In the genomic region with DNA sequence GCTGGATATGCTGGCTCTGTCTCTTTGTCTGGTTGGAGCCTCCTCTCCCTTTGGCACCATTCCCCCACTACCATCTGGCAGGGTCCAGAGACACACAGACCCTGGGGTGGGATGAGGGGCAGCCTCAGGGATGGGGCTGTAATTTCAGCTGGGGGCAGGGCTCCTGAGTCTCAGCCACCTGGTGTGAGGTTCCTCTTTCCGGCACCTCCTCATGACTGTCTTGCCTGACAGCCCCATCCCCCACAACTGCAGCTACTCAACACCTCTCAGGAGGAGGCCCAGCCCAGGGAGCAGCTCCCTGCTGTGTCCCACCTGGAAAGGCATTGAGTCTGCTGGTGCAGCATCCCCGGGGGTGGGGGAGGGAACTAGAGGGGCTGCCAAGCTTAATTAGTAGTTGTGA, we compare ENCODE assay signal across 9 cellular contexts. TPM values are rescaled to one million over a fixed set of nuclear protein-coding genes. Genes with fewer than 3 reads are reported as not detected.
A peak's percentile ranks its signal among the peaks of the same experiment; 100 is the strongest.
DNase-seq lines count a peak whose midpoint lies in the region; ATAC-seq and TF ChIP-seq lines count a peak whose summit lies in the region.
"Had no signal": no experiment of that assay in that cellular context is flagged by ENCODE, and none has a peak within 500 bp of the region (broad histone marks: within the 10 kb centered on the region; RNA-seq: fewer than 3 reads in every experiment).

No MANE protein-coding gene starts in this region.

- DNase-seq in GM10248 (ENCODE audit: extremely low spot score) = peak; percentile 89
- DNase-seq in GM20000 (ENCODE audit: low spot score) = peak; percentile 83
- DNase-seq in T-helper 17 cell = no peak
- DNase-seq in medulla oblongata (ENCODE audit: extremely low spot score) = no peak
- no peak for DNase-seq in activated gamma-delta T cell (lab: John Stamatoyannopoulos, UW)
- DNase-seq in stimulated activated CD4-positive, alpha-beta T cell treated with anti-CD3 and anti-CD28 coated beads, Interleukin-1b, Interleukin-23, amount 100 ng/mL, for 48 hours = no peak
- DNase-seq in HK-2 (ENCODE audit: unreplicated experiment) = no peak

- peak overlapping the region; percentile 78 for H3K27ac Mint-ChIP-seq in T-helper 17 cell

- H3K36me3 Mint-ChIP-seq in T-helper 17 cell (ENCODE audit: low read depth) = peaks cover 3% of the 10 kb centered on the region

- peaks cover 18% of the 10 kb centered on the region for H3K4me1 Mint-ChIP-seq in T-helper 17 cell

- no peak for TF ChIP-seq CTCF in GM10248 (IDR thresholded peaks at IDR 0.05; ENCODE audit: control extremely low read depth, extremely low read depth, low read depth, missing control alignments)
- no peak for TF ChIP-seq CTCF in GM20000 (IDR thresholded peaks at IDR 0.05; ENCODE audit: extremely low read depth, missing control alignments)

- POLR2A ChIA-PET in GM10248 (lab: Yijun Ruan, JAX) = interaction anchor here (0.6 kb wide), 2 partner anchors 16 to 20 kb away, joined by 3 read pairs; no protein-coding TSS in a partner anchor

- CTCF ChIA-PET in GM10248 (lab: Yijun Ruan, JAX) = interaction anchor here (0.8 to 8.9 kb wide), 13 partner anchors 11 to 100 kb away, joined by 3 to 75 read pairs (median 5); partner anchors contain the start of gene RPS14

- ATAC-seq in HG03521 (IDR thresholded peaks at IDR 0.05; ENCODE audit: unreplicated experiment) (peak; percentile 75), T-helper 17 cell (no peak)
- ATAC-seq: pancreas had no signal

- no peaks in the 10 kb centered on the region for H3K9me3 ChIP-seq in T-helper 17 cell (ENCODE audit: control insufficient read depth, low read length, poor library complexity, severe bottlenecking)
- H3K9me3 ChIP-seq: pancreas had no signal

- no peak overlapping the region for H3K4me3 Mint-ChIP-seq in T-helper 17 cell

- peaks cover 2% of the 10 kb centered on the region for H3K27me3 Mint-ChIP-seq in T-helper 17 cell

RNA-seq across cellular contexts. Expression of gene RPS14, which starts 11.7 kb away (rescaled TPM):
- 1,000 to 10,000 TPM; 3,455 to 4,953 TPM for total RNA-seq in T-helper 17 cell

RNA-seq across cellular contexts. Expression of gene NDST1, which starts 46.7 kb away (rescaled TPM):
- total RNA-seq in T-helper 17 cell = 10 to 100 TPM in 1 of 2 donors, 1 to 10 TPM in 1; 2.2 to 13.7 TPM

RNA-seq across cellular contexts. Expression of gene CD74, which starts 48.5 kb away (rescaled TPM):
- total RNA-seq in T-helper 17 cell = 100 to 1,000 TPM; 477 to 721 TPM

Comparison
In these comparisons a context has a peak if more than half of its experiments do, and no peak if none do; other contexts are left out.
1. DNase-seq: peak in GM10248 (single experiment) and GM20000 (single experiment); none in T-helper 17 cell (0 of 3), medulla oblongata (single experiment), activated gamma-delta T cell (single experiment), stimulated activated CD4-positive, alpha-beta T cell treated with anti-CD3 and anti-CD28 coated beads, Interleukin-1b, Interleukin-23, amount 100 ng/mL, for 48 hours (single experiment) and HK-2 (single experiment).